21 cellular contexts compared by ENCODE assay signal in genomic region chr4:7263166-7263565, GRCh38.
"Had no signal": no experiment of that assay in that cellular context is flagged by ENCODE, and none has a peak within 500 bp of the region (broad histone marks: within the 10 kb centered on the region; RNA-seq: fewer than 3 reads in every experiment).

No MANE protein-coding gene starts in this region.

- H3K36me3 Mint-ChIP-seq: activated naive CD8-positive, alpha-beta T cell treated with anti-CD3 and anti-CD28 coated beads for 36 hours; stimulated activated effector memory CD8-positive, alpha-beta T cell treated with anti-CD3 and anti-CD28 coated beads, Interleukin-12 subunit alpha, Interleukin-12 subunit beta, amount 100 ng/mL, for 72 hours had no signal

- DNase-seq: activated CD8-positive, alpha-beta memory T cell treated with anti-CD3 and anti-CD28 coated beads for 24 hours; activated CD8-positive, alpha-beta memory T cell treated with anti-CD3 and anti-CD28 coated beads, Interleukin-2, amount 50 U/mL, for 4 hours; activated naive CD8-positive, alpha-beta T cell treated with anti-CD3 and anti-CD28 coated beads for 36 hours; activated T-cell treated with anti-CD3 and anti-CD28 coated beads, Interleukin-2, amount 50 U/mL, for 24 hours; colonic mucosa; dorsolateral prefrontal cortex; effector memory CD8-positive, alpha-beta T cell; foreskin fibroblast; kidney; lower lobe of right lung; naive B cell; small intestine; stimulated activated CD4-positive, alpha-beta T cell treated with anti-CD3 and anti-CD28 coated beads, Interleukin-2, amount 100 ng/mL, for 24 hours; stomach; transverse colon had no signal

- H3K9me3 Mint-ChIP-seq: activated naive CD8-positive, alpha-beta T cell treated with anti-CD3 and anti-CD28 coated beads for 36 hours; activated T-helper 17 cell treated with anti-CD3 and anti-CD28 coated beads, Interleukin-2, amount 50 U/mL, for 72 hours; T-helper 2 cell treated with Interferon-gamma antibody and Interleukin-4, amounts not matched to agents 5 μg/mL and 100 μg/mL, for 36 hours had no signal

- H3K4me3 Mint-ChIP-seq: activated naive CD8-positive, alpha-beta T cell treated with anti-CD3 and anti-CD28 coated beads for 36 hours; activated T-cell treated with anti-CD3 and anti-CD28 coated beads, Interleukin-2, amount 50 U/mL, for 24 hours; activated T-helper 17 cell treated with anti-CD3 and anti-CD28 coated beads, Interleukin-2, amount 50 U/mL, for 72 hours; effector memory CD8-positive, alpha-beta T cell; naive B cell; stimulated activated effector memory CD8-positive, alpha-beta T cell treated with anti-CD3 and anti-CD28 coated beads, Interleukin-12 subunit alpha, Interleukin-12 subunit beta, amount 100 ng/mL, for 72 hours; T-helper 2 cell treated with Interferon-gamma antibody and Interleukin-4, amounts not matched to agents 5 μg/mL and 100 μg/mL, for 36 hours had no signal

- H3K4me3 ChIP-seq: breast epithelium, colonic mucosa, dorsolateral prefrontal cortex, lower lobe of right lung, stomach, transverse colon, vagina had no signal

- H3K36me3 ChIP-seq: breast epithelium, colonic mucosa, lower lobe of right lung, stomach, transverse colon, vagina had no signal

- H3K4me1 Mint-ChIP-seq: activated naive CD8-positive, alpha-beta T cell treated with anti-CD3 and anti-CD28 coated beads for 36 hours; activated T-helper 17 cell treated with anti-CD3 and anti-CD28 coated beads, Interleukin-2, amount 50 U/mL, for 72 hours; naive B cell; stimulated activated effector memory CD8-positive, alpha-beta T cell treated with anti-CD3 and anti-CD28 coated beads, Interleukin-12 subunit alpha, Interleukin-12 subunit beta, amount 100 ng/mL, for 72 hours had no signal

- H3K9me3 ChIP-seq: breast epithelium, colonic mucosa, lower lobe of right lung, stomach, transverse colon, vagina had no signal

- H3K27ac Mint-ChIP-seq: activated naive CD8-positive, alpha-beta T cell treated with anti-CD3 and anti-CD28 coated beads for 36 hours; activated T-cell treated with anti-CD3 and anti-CD28 coated beads, Interleukin-2, amount 50 U/mL, for 24 hours; activated T-helper 17 cell treated with anti-CD3 and anti-CD28 coated beads, Interleukin-2, amount 50 U/mL, for 72 hours; effector memory CD8-positive, alpha-beta T cell; naive B cell; stimulated activated effector memory CD8-positive, alpha-beta T cell treated with anti-CD3 and anti-CD28 coated beads, Interleukin-12 subunit alpha, Interleukin-12 subunit beta, amount 100 ng/mL, for 72 hours; T-helper 2 cell treated with Interferon-gamma antibody and Interleukin-4, amounts not matched to agents 5 μg/mL and 100 μg/mL, for 36 hours had no signal

- H3K27ac ChIP-seq: breast epithelium, colonic mucosa, dorsolateral prefrontal cortex, lower lobe of right lung, stomach, transverse colon, vagina, VCaP had no signal

- H3K27me3 ChIP-seq: colonic mucosa, dorsolateral prefrontal cortex, transverse colon, vagina had no signal

- H3K27me3 Mint-ChIP-seq: activated naive CD8-positive, alpha-beta T cell treated with anti-CD3 and anti-CD28 coated beads for 36 hours had no signal

- H3K4me1 ChIP-seq: breast epithelium, colonic mucosa, lower lobe of right lung, stomach, transverse colon had no signal
